Comparison of ENCODE assay signal across 23 cellular contexts in genomic region chr17:9986754-9987382, GRCh38.
A peak's percentile ranks its signal among the peaks of the same experiment; 100 is the strongest.
DNase-seq lines count a peak whose midpoint lies in the region; ATAC-seq and TF ChIP-seq lines count a peak whose summit lies in the region.
"Had no signal": no experiment of that assay in that cellular context is flagged by ENCODE, and none has a peak within 500 bp of the region (broad histone marks: within the 10 kb centered on the region; RNA-seq: fewer than 3 reads in every experiment).

No MANE protein-coding gene starts in this region.

- DNase-seq in stimulated activated naive CD8-positive, alpha-beta T cell treated with anti-CD3 and anti-CD28 coated beads, Interleukin-15, amount 100 ng/mL, for 72 hours = no peak
- no peak for DNase-seq in stimulated activated naive CD8-positive, alpha-beta T cell treated with anti-CD3 and anti-CD28 coated beads, Interleukin-15, Interleukin-2, amounts not matched to agents 100 U/mL and 50 U/mL, for 24 hours
- DNase-seq in heart left ventricle = peak in 1 of 5 donors; percentile 47
- DNase-seq in psoas muscle = peak; percentile 42 to 76
- no peak for DNase-seq in adrenal gland
- DNase-seq in activated CD8-positive, alpha-beta T cell treated with anti-CD3 and anti-CD28 coated beads, Interleukin-2, amount 10 ng/mL, durations not matched to agents 7 days and 5 days = no peak
- no peak for DNase-seq in kidney tubule cell (ENCODE audit: low spot score)
- DNase-seq: activated CD4-positive, alpha-beta T cell treated with anti-CD3 and anti-CD28 coated beads, Interleukin-2, amount 50 U/mL, for 1 hour; activated T-cell treated with anti-CD3 and anti-CD28 coated beads, Interleukin-2, amount 50 U/mL, for 72 hours; AML-193; foreskin keratinocyte; naive thymus-derived CD8-positive, alpha-beta T cell; NCI-H1092 treated with DMSO at 0.1 percent for 48 hours; NCI-H187; NCI-H526; right lobe of liver; stimulated activated naive CD4-positive, alpha-beta T cell treated with Interleukin-2 at 50 U/mL for 16 hours; tibial artery had no signal

- H3K27ac Mint-ChIP-seq in stimulated activated naive CD8-positive, alpha-beta T cell treated with anti-CD3 and anti-CD28 coated beads, Interleukin-15, amount 100 ng/mL, for 72 hours = peak overlapping the region; percentile 7 to 24
- no peak overlapping the region for H3K27ac Mint-ChIP-seq in activated CD8-positive, alpha-beta T cell treated with anti-CD3 and anti-CD28 coated beads, Interleukin-2, amount 10 ng/mL, durations not matched to agents 7 days and 5 days
- H3K27ac Mint-ChIP-seq: activated T-cell treated with anti-CD3 and anti-CD28 coated beads, Interleukin-2, amount 50 U/mL, for 72 hours; WTC11 had no signal

- intact Hi-C loops in heart left ventricle (cut with DNase I) (no loop called here), psoas muscle (cut with DNase I) (no loop called here), adrenal gland (cut with DNase I) (no loop called here)

- H3K4me3 Mint-ChIP-seq in stimulated activated naive CD8-positive, alpha-beta T cell treated with anti-CD3 and anti-CD28 coated beads, Interleukin-15, amount 100 ng/mL, for 72 hours = no peak overlapping the region
- no peak overlapping the region for H3K4me3 Mint-ChIP-seq in activated CD8-positive, alpha-beta T cell treated with anti-CD3 and anti-CD28 coated beads, Interleukin-2, amount 10 ng/mL, durations not matched to agents 7 days and 5 days
- H3K4me3 Mint-ChIP-seq: activated T-cell treated with anti-CD3 and anti-CD28 coated beads, Interleukin-2, amount 50 U/mL, for 72 hours; WTC11 had no signal

- CTCF ChIA-PET in activated CD8-positive, alpha-beta T cell treated with anti-CD3 and anti-CD28 coated beads, Interleukin-2, amount 10 ng/mL, durations not matched to agents 7 days and 5 days (lab: Charles Lee) = interaction anchor here (0.6 to 0.7 kb wide), 3 partner anchors 32 to 240 kb away, joined by 3 read pairs; partner anchors contain the start of gene GAS7

- 75 to 91% (median 80%) methylated on average over 5 to 9 of the region's 9 CpGs for WGBS in heart left ventricle, 4 donors
- 51 to 66% (median 59%) methylated on average over 9 of the region's 9 CpGs for WGBS in psoas muscle, 3 donors
- 83 to 85% (median 84%) methylated on average over 4 to 9 of the region's 9 CpGs for WGBS in adrenal gland, 4 donors

- peaks cover under 1 to 5% of the 10 kb centered on the region in 2 donors for H3K9me3 Mint-ChIP-seq in stimulated activated naive CD8-positive, alpha-beta T cell treated with anti-CD3 and anti-CD28 coated beads, Interleukin-15, amount 100 ng/mL, for 72 hours
- H3K9me3 Mint-ChIP-seq in activated CD8-positive, alpha-beta T cell treated with anti-CD3 and anti-CD28 coated beads, Interleukin-2, amount 10 ng/mL, durations not matched to agents 7 days and 5 days (ENCODE audit: insufficient read depth) = no peaks in the 10 kb centered on the region

- H3K9me3 ChIP-seq in heart left ventricle (peaks cover 0 to 5% (median 0%) of the 10 kb centered on the region in 12 donors), psoas muscle (no peaks in the 10 kb centered on the region), adrenal gland (replicated peaks in 1 of 3) (no peaks in the 10 kb centered on the region)
- H3K9me3 ChIP-seq: ovary, right lobe of liver, tibial artery had no signal

- H3K36me3 ChIP-seq in heart left ventricle (peaks cover 0 to 5% (median 0%) of the 10 kb centered on the region in 9 donors), psoas muscle (ENCODE audit: insufficient read depth in 1 of 2, low read depth in 1 of 2) (no peaks in the 10 kb centered on the region), adrenal gland (replicated peaks in 1 of 2) (no peaks in the 10 kb centered on the region)
- H3K36me3 ChIP-seq: ovary, right lobe of liver, tibial artery had no signal

- TF ChIP-seq POLR2A in heart left ventricle (IDR thresholded peaks at IDR 0.05) = no peak
- TF ChIP-seq POLR2A in adrenal gland (IDR thresholded peaks at IDR 0.05) = no peak

- H3K27ac ChIP-seq in heart left ventricle = peak overlapping the region in 3 of 12 donors; percentile 26 to 36 (median 34)
- no peak overlapping the region for H3K27ac ChIP-seq in psoas muscle
- no peak overlapping the region for H3K27ac ChIP-seq in adrenal gland
- H3K27ac ChIP-seq: foreskin keratinocyte, ovary, right lobe of liver, tibial artery had no signal

- no peaks in the 10 kb centered on the region for H3K36me3 Mint-ChIP-seq in activated CD8-positive, alpha-beta T cell treated with anti-CD3 and anti-CD28 coated beads, Interleukin-2, amount 10 ng/mL, durations not matched to agents 7 days and 5 days (ENCODE audit: low read depth)

- H3K27me3 Mint-ChIP-seq in stimulated activated naive CD8-positive, alpha-beta T cell treated with anti-CD3 and anti-CD28 coated beads, Interleukin-15, amount 100 ng/mL, for 72 hours = no peaks in the 10 kb centered on the region
- no peaks in the 10 kb centered on the region for H3K27me3 Mint-ChIP-seq in activated CD8-positive, alpha-beta T cell treated with anti-CD3 and anti-CD28 coated beads, Interleukin-2, amount 10 ng/mL, durations not matched to agents 7 days and 5 days (ENCODE audit: low read depth)

- no peak for ATAC-seq in stimulated activated naive CD8-positive, alpha-beta T cell treated with anti-CD3 and anti-CD28 coated beads, Interleukin-15, amount 100 ng/mL, for 72 hours
- no peak for ATAC-seq in stimulated activated naive CD8-positive, alpha-beta T cell treated with anti-CD3 and anti-CD28 coated beads, Interleukin-15, Interleukin-2, amounts not matched to agents 100 U/mL and 50 U/mL, for 24 hours
- ATAC-seq in heart left ventricle (peak in 3 of 4 donors; percentile 39 to 60 (median 51)), psoas muscle (peak in 3 of 4 donors; percentile 42 to 68 (median 49)), GM21381 (IDR thresholded peaks at IDR 0.05; ENCODE audit: unreplicated experiment) (no peak)
- ATAC-seq in activated CD8-positive, alpha-beta T cell treated with anti-CD3 and anti-CD28 coated beads, Interleukin-2, amount 10 ng/mL, durations not matched to agents 7 days and 5 days = no peak
- ATAC-seq: activated T-cell treated with anti-CD3 and anti-CD28 coated beads, Interleukin-2, amount 50 U/mL, for 72 hours; esophagus mucosa; foreskin keratinocyte; naive thymus-derived CD8-positive, alpha-beta T cell; Panc1 had no signal

- H3K27me3 ChIP-seq in heart left ventricle (no peaks in the 10 kb centered on the region), psoas muscle (ENCODE audit: insufficient read depth in 3 of 3, low read length in 2 of 3) (no peaks in the 10 kb centered on the region), adrenal gland (no peaks in the 10 kb centered on the region)
- H3K27me3 ChIP-seq: foreskin keratinocyte, ovary, right lobe of liver, tibial artery had no signal

- no peak overlapping the region for H3K4me3 ChIP-seq in heart left ventricle
- no peak overlapping the region for H3K4me3 ChIP-seq in psoas muscle
- H3K4me3 ChIP-seq in adrenal gland = no peak overlapping the region
- H3K4me3 ChIP-seq: ovary, right lobe of liver, tibial artery had no signal

- no peaks in the 10 kb centered on the region for H3K4me1 Mint-ChIP-seq in stimulated activated naive CD8-positive, alpha-beta T cell treated with anti-CD3 and anti-CD28 coated beads, Interleukin-15, amount 100 ng/mL, for 72 hours
- no peaks in the 10 kb centered on the region for H3K4me1 Mint-ChIP-seq in activated CD8-positive, alpha-beta T cell treated with anti-CD3 and anti-CD28 coated beads, Interleukin-2, amount 10 ng/mL, durations not matched to agents 7 days and 5 days (ENCODE audit: low read depth)

- TF ChIP-seq CTCF in heart left ventricle (IDR thresholded peaks at IDR 0.05) (no peak), psoas muscle (IDR thresholded peaks at IDR 0.05) (no peak), adrenal gland (IDR thresholded peaks at IDR 0.05) (no peak)

- H3K4me1 ChIP-seq in heart left ventricle (peaks cover 0 to 29% (median 11%) of the 10 kb centered on the region in 12 donors), psoas muscle (no peaks in the 10 kb centered on the region), adrenal gland (replicated peaks in 1 of 2) (peaks cover 0 to 11% of the 10 kb centered on the region in 2 donors)
- H3K4me1 ChIP-seq: foreskin keratinocyte, right lobe of liver, tibial artery had no signal

- POLR2A ChIA-PET in activated CD8-positive, alpha-beta T cell treated with anti-CD3 and anti-CD28 coated beads, Interleukin-2, amount 10 ng/mL, durations not matched to agents 7 days and 5 days (lab: Charles Lee) = no interaction called here

Comparison
In these comparisons a context has a peak if more than half of its experiments do, and no peak if none do; other contexts are left out.
1. ATAC-seq: peak in heart left ventricle (3 of 4) and psoas muscle (3 of 4); none in stimulated activated naive CD8-positive, alpha-beta T cell treated with anti-CD3 and anti-CD28 coated beads, Interleukin-15, amount 100 ng/mL, for 72 hours (single experiment), stimulated activated naive CD8-positive, alpha-beta T cell treated with anti-CD3 and anti-CD28 coated beads, Interleukin-15, Interleukin-2, amounts not matched to agents 100 U/mL and 50 U/mL, for 24 hours (single experiment), GM21381 (single experiment) and activated CD8-positive, alpha-beta T cell treated with anti-CD3 and anti-CD28 coated beads, Interleukin-2, amount 10 ng/mL, durations not matched to agents 7 days and 5 days (single experiment).
2. DNase-seq: peak in psoas muscle (2 of 2); none in stimulated activated naive CD8-positive, alpha-beta T cell treated with anti-CD3 and anti-CD28 coated beads, Interleukin-15, amount 100 ng/mL, for 72 hours (0 of 2), stimulated activated naive CD8-positive, alpha-beta T cell treated with anti-CD3 and anti-CD28 coated beads, Interleukin-15, Interleukin-2, amounts not matched to agents 100 U/mL and 50 U/mL, for 24 hours (single experiment), adrenal gland (0 of 7), activated CD8-positive, alpha-beta T cell treated with anti-CD3 and anti-CD28 coated beads, Interleukin-2, amount 10 ng/mL, durations not matched to agents 7 days and 5 days (single experiment) and kidney tubule cell (single experiment).